9 cellular contexts compared by ENCODE assay signal in the genomic region with DNA sequence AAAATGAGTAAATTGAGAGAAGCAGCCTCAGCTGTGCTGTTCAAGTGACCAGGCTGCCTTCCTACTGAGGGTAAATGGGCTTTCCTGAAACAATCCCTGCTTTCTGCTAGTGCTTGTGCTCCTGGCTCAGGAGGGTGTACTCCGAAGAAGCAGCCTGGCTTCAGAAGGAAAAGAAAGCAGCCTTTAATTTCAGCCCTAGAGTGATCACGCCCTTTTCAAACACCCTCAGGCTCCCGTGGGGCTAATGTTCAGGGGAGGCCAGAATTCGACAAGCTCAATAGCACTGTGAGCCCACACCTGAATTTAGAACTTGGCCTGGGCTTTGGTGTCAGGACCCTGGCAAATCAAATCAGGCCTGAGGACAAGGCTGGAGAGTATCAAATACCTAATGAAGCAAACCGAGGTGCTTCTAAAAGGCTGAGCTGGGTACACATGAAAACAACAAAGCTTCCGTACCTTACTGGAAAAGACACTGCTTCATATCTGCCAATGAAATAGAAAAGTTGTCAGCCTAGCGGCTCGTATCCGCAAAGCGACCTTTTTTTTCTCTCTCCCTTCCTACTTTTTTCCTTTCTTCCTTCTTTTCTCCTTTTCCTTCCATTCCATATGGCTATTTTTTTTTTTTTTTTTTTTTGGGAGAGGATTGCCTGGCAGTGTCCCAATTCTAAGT.
DNase-seq lines count a peak whose midpoint lies in the region; ATAC-seq and TF ChIP-seq lines count a peak whose summit lies in the region.
"Had no signal": no experiment of that assay in that cellular context is flagged by ENCODE, and none has a peak within 500 bp of the region (broad histone marks: within the 10 kb centered on the region; RNA-seq: fewer than 3 reads in every experiment).

No MANE protein-coding gene starts in this region.

- H3K27ac ChIP-seq in mucosa of rectum (ENCODE audit: low read depth in 2 of 2, low read length in 2 of 2) (peak overlapping the region; percentile 52 to 77), urinary bladder (ENCODE audit: low read depth) (peak overlapping the region; percentile 75)

- no peaks in the 10 kb centered on the region for H3K27me3 ChIP-seq in mucosa of rectum (ENCODE audit: control insufficient read depth in 2 of 2, insufficient read depth in 2 of 2, low read length in 2 of 2)

- peak overlapping the region in 1 of 2 donors; percentile 61 for H3K9ac ChIP-seq in mucosa of rectum (ENCODE audit: low read depth in 1 of 2, low read length in 2 of 2)

- H3K4me1 ChIP-seq in mucosa of rectum (ENCODE audit: control insufficient read depth in 2 of 2, insufficient read depth in 2 of 2, low read length in 2 of 2), result peaks cover 12 to 40% of the 10 kb centered on the region in 2 donors
- H3K4me1 ChIP-seq in urinary bladder (ENCODE audit: insufficient read depth), result no peaks in the 10 kb centered on the region

- H3K36me3 ChIP-seq in mucosa of rectum (ENCODE audit: control insufficient read depth in 2 of 2, insufficient read depth in 2 of 2, low read length in 2 of 2) (no peaks in the 10 kb centered on the region), urinary bladder (ENCODE audit: insufficient read depth) (no peaks in the 10 kb centered on the region)

- CTCF ChIA-PET in GM10248 (lab: Yijun Ruan, JAX), result interaction anchor here (1.4 kb wide), 2 partner anchors 9 to 28 kb away, joined by 4 to 5 read pairs; no protein-coding TSS in a partner anchor

- no peak for ATAC-seq in HG02981 (IDR thresholded peaks at IDR 0.05; ENCODE audit: unreplicated experiment)

- POLR2A ChIA-PET in GM10248 (lab: Yijun Ruan, JAX), result no interaction called here

- H3K4me3 ChIP-seq in mucosa of rectum (ENCODE audit: low read length in 2 of 2), result no peak overlapping the region
- no peak overlapping the region for H3K4me3 ChIP-seq in urinary bladder (ENCODE audit: low read depth, low read length)

- no peak for TF ChIP-seq CTCF in GM10248 (IDR thresholded peaks at IDR 0.05; ENCODE audit: control extremely low read depth, extremely low read depth, low read depth, missing control alignments)

- no peaks in the 10 kb centered on the region for H3K9me3 ChIP-seq in mucosa of rectum (ENCODE audit: control insufficient read depth in 2 of 2, low read length in 2 of 2)

- DNase-seq in NCI-H748 (lab: John Stamatoyannopoulos, UW; ENCODE audit: unreplicated experiment) (peak; percentile 27), NCI-H748 treated with DMSO at 0.1 percent for 48 hours (lab: John Stamatoyannopoulos, UW) (no peak), dermis blood vessel endothelial cell (peak; percentile 19), GM10248 (ENCODE audit: extremely low spot score) (no peak), NCI-H2171 treated with DMSO at 0.1 percent for 48 hours (lab: John Stamatoyannopoulos, UW) (no peak)
- DNase-seq: stimulated activated CD4-positive, alpha-beta T cell treated with anti-CD3 and anti-CD28 coated beads, Interleukin-12 subunit alpha, Interleukin-12 subunit beta, amount 100 ng/mL, for 4 hours had no signal

- WGBS in urinary bladder, result 70% methylated on average over 10 of the region's 10 CpGs

Comparison
In these comparisons a context has a peak if more than half of its experiments do, and no peak if none do; other contexts are left out.
1. DNase-seq: peak in NCI-H748 (single experiment) and dermis blood vessel endothelial cell (single experiment); none in NCI-H748 treated with DMSO at 0.1 percent for 48 hours (single experiment), GM10248 (single experiment) and NCI-H2171 treated with DMSO at 0.1 percent for 48 hours (single experiment).